7 cellular contexts compared by ENCODE assay signal in genomic region chr6:157981395-157982296, GRCh38. TPM values are rescaled to one million over a fixed set of nuclear protein-coding genes. Genes with fewer than 3 reads are reported as not detected.
DNase-seq lines count a peak whose midpoint lies in the region; ATAC-seq, FAIRE-seq and TF ChIP-seq lines count a peak whose summit lies in the region.

Gene SYNJ2 (plus strand): TSS chr6:157981863. CDS start chr6:157981962, 99 bp downstream.

- H3K9me3 ChIP-seq in keratinocyte (ENCODE audit: control insufficient read depth, low read depth, low read length) = no peaks in the 10 kb centered on the region

- DNase-seq in GM12892 (ENCODE audit: insufficient read length) (peak; percentile 72), NCI-H128 (lab: John Stamatoyannopoulos, UW; ENCODE audit: unreplicated experiment) (peak; percentile 51), bronchial epithelial cell (ENCODE audit: low read depth) (peak; percentile 45), keratinocyte (ENCODE audit: low read depth, low spot score) (no peak)
- peak; percentile 89 for DNase-seq in stimulated activated CD4-positive, alpha-beta T cell treated with anti-CD3 and anti-CD28 coated beads, Interleukin-15, amount 100 ng/mL, for 24 hours

- H3K4me3 ChIP-seq in WI38 (ENCODE audit: low read depth, low read length) (peak within 1 kb of the TSS; percentile 89), bronchial epithelial cell (ENCODE audit: low read depth, low read length) (peak within 1 kb of the TSS; percentile 95), keratinocyte (ENCODE audit: control insufficient read depth in 2 of 3, extremely low read depth in 1 of 3, insufficient read depth in 2 of 3, low read depth in 1 of 3, low read length in 3 of 3) (peak within 1 kb of the TSS; percentile 75 to 81 (median 80))

- TF ChIP-seq CTCF in WI38 (IDR thresholded peaks at IDR 0.05; ENCODE audit: low read depth, low read length) (peak; percentile 27; the same call in 1 of the 2 replicates), bronchial epithelial cell (IDR thresholded peaks at IDR 0.05; ENCODE audit: insufficient read depth, low read length, severe bottlenecking) (peak; percentile 51), keratinocyte (optimal IDR thresholded peaks at IDR 0.05 in 1 of 3, IDR thresholded peaks at IDR 0.05 in 1 of 3, conservative IDR thresholded peaks at IDR 0.05 in 1 of 3; ENCODE audit: extremely low read depth in 1 of 3, insufficient read depth in 2 of 3, low read length in 3 of 3) (peak in 1 of 3 experiments; percentile 65)

- dilution Hi-C loops in keratinocyte (cut with MboI; ENCODE audit: extremely low pct_ligation_motif_present, low sequenced_read_pairs) = no loop called here

- peak within 1 kb of the TSS; percentile 84 for H3K9ac ChIP-seq in keratinocyte (ENCODE audit: control insufficient read depth, extremely low read depth, insufficient read depth, low read length)

- FAIRE-seq in GM12892 (lab: Jason Lieb, UNC) (peak; percentile 87), bronchial epithelial cell (lab: Jason Lieb, UNC) (no peak), keratinocyte (lab: Jason Lieb, UNC) (no peak)

- H3K79me2 ChIP-seq in keratinocyte (ENCODE audit: control insufficient read depth, insufficient read depth, low read length) = peaks cover 41% of the 10 kb centered on the region

- H3K9me1 ChIP-seq in keratinocyte (ENCODE audit: control insufficient read depth, extremely low read depth, insufficient read depth, low read length) = no peaks in the 10 kb centered on the region

- H3K27ac ChIP-seq in keratinocyte (ENCODE audit: control insufficient read depth, insufficient read depth, low read length) = peak within 1 kb of the TSS; percentile 58

- peaks cover 2% of the 10 kb centered on the region for H4K20me1 ChIP-seq in keratinocyte (ENCODE audit: control insufficient read depth, extremely low read depth, insufficient read depth, low read length)

- no peak; the same call in 1 of the 2 replicates for TF ChIP-seq POLR2A in GM12892 (IDR thresholded peaks at IDR 0.05; ENCODE audit: low read depth, low read length)

- H2AFZ ChIP-seq in keratinocyte (ENCODE audit: control insufficient read depth, low read length) = peak within 1 kb of the TSS; percentile 54

- H3K27me3 ChIP-seq in bronchial epithelial cell (ENCODE audit: control insufficient read depth, insufficient read depth, low read length) (peaks cover 1% of the 10 kb centered on the region), keratinocyte (ENCODE audit: control insufficient read depth, extremely low read depth, insufficient read depth, low read length) (no peaks in the 10 kb centered on the region)

- ATAC-seq in HG02678 (IDR thresholded peaks at IDR 0.05; ENCODE audit: unreplicated experiment) = peak; percentile 80

- H3K4me2 ChIP-seq in keratinocyte (ENCODE audit: control insufficient read depth, extremely low read depth, insufficient read depth, low read depth, low read length) = peak within 1 kb of the TSS; percentile 84

- peaks cover 20% of the 10 kb centered on the region for H3K4me1 ChIP-seq in keratinocyte (ENCODE audit: control insufficient read depth, extremely low read depth, insufficient read depth, low read length)

- H3K36me3 ChIP-seq in bronchial epithelial cell (ENCODE audit: control insufficient read depth, insufficient read depth, low read length) (no peaks in the 10 kb centered on the region), keratinocyte (ENCODE audit: control insufficient read depth in 2 of 2, extremely low read depth in 1 of 2, insufficient read depth in 2 of 2, low read length in 2 of 2) (no peaks in the 10 kb centered on the region)

RNA-seq across cellular contexts. Expression of gene SYNJ2, which starts in this region (rescaled TPM):
- polyA plus RNA-seq in GM12892 (2012; ENCODE audit: missing spikeins) = 2.7 TPM
- 7.4 and 8.2 TPM in 2 replicates for total RNA-seq in bronchial epithelial cell
- polyA plus RNA-seq in keratinocyte = 4.0 to 10.1 TPM (median 8.6 TPM) in 3 replicates
- 2.1 TPM for polyA plus RNA-seq in keratinocyte (2011; ENCODE audit: low read depth)
- polyA plus RNA-seq in keratinocyte (2011; cell fraction: cytosol; rRNA removed) = 4.6 and 5.3 TPM in 2 replicates
- 6.0 and 6.8 TPM in 2 replicates for polyA plus RNA-seq in keratinocyte (2011; cell fraction: nucleus; rRNA removed)
- polyA plus RNA-seq in keratinocyte (2012; ENCODE audit: low replicate concordance) = 2.1 and 7.6 TPM in 2 replicates
- 5.7 to 14.4 TPM (median 10.7 TPM) in 3 replicates for polyA minus RNA-seq in keratinocyte
- 5.9 TPM for polyA minus RNA-seq in keratinocyte (2011; cell fraction: cytosol; rRNA and poly(A)+ RNA removed)
- 5.3 and 7.8 TPM in 2 replicates for polyA minus RNA-seq in keratinocyte (2011; cell fraction: nucleus; rRNA and poly(A)+ RNA removed)
